16 cellular contexts compared by ENCODE assay signal in genomic region chr14:39025810-39026627, GRCh38.
DNase-seq lines count a peak whose midpoint lies in the region; ATAC-seq and TF ChIP-seq lines count a peak whose summit lies in the region.
"Had no signal": no experiment of that assay in that cellular context is flagged by ENCODE, and none has a peak within 500 bp of the region (broad histone marks: within the 10 kb centered on the region; RNA-seq: fewer than 3 reads in every experiment).

No MANE protein-coding gene starts in this region.

- no TSS peak for BruUV-seq in A673 (replicated peaks; lab: Mats Ljungman, UMichigan)

- H3K4me3 ChIP-seq in A673 (ENCODE audit: low read depth, low read length, poor library complexity, severe bottlenecking): no peak overlapping the region
- no peak overlapping the region for H3K4me3 ChIP-seq in RWPE2 (ENCODE audit: severe bottlenecking)
- H3K4me3 ChIP-seq: gastroesophageal sphincter, Peyer's patch, skin epidermis, testis had no signal

- POLR2A ChIA-PET in A673 (lab: Charles Lee; ENCODE audit: low non-redundant PET): interaction anchor here (0.6 kb wide), 1 partner anchor 117 kb away, joined by 4 read pairs; no protein-coding TSS in a partner anchor

- peaks cover 10 to 17% of the 10 kb centered on the region in 2 donors for H3K4me1 Mint-ChIP-seq in immature natural killer cell

- ATAC-seq in RWPE2 (ENCODE audit: low read depth) (peak; percentile 50), HG03439 (IDR thresholded peaks at IDR 0.05; ENCODE audit: unreplicated experiment) (no peak)
- ATAC-seq: gastroesophageal sphincter had no signal

- CTCF ChIA-PET in A673 (lab: Charles Lee): no interaction called here

- H3K27ac ChIP-seq in A673 (ENCODE audit: low read depth, low read length, poor library complexity, severe bottlenecking): no peak overlapping the region
- no peak overlapping the region for H3K27ac ChIP-seq in RWPE2 (ENCODE audit: poor library complexity, severe bottlenecking)
- H3K27ac ChIP-seq: gastroesophageal sphincter, skin epidermis, testis had no signal

- peaks cover 14% of the 10 kb centered on the region for H3K4me1 ChIP-seq in A673 (ENCODE audit: insufficient read depth, low read length, poor library complexity, severe bottlenecking)
- H3K4me1 ChIP-seq in RWPE2 (ENCODE audit: insufficient read depth, poor library complexity, severe bottlenecking): no peaks in the 10 kb centered on the region
- H3K4me1 ChIP-seq: gastroesophageal sphincter, testis had no signal

- peaks cover 8 to 28% (median 18%) of the 10 kb centered on the region in 3 donors for H3K36me3 Mint-ChIP-seq in immature natural killer cell

- H3K27me3 Mint-ChIP-seq in immature natural killer cell (ENCODE audit: low read depth in 3 of 3): no peaks in the 10 kb centered on the region
- H3K27me3 Mint-ChIP-seq: activated CD4-positive, alpha-beta memory T cell treated with anti-CD3 and anti-CD28 coated beads, Interleukin-2, amount 10 ng/mL, durations not matched to agents 7 days and 5 days; CD4-positive, alpha-beta T cell had no signal

- intact Hi-C loops in A673 (cut with micrococcal nuclease; ENCODE audit: unreplicated experiment): no loop called here

- no peak overlapping the region for H3K4me3 Mint-ChIP-seq in immature natural killer cell
- H3K4me3 Mint-ChIP-seq: activated CD4-positive, alpha-beta memory T cell treated with anti-CD3 and anti-CD28 coated beads, Interleukin-2, amount 10 ng/mL, durations not matched to agents 7 days and 5 days; CD4-positive, alpha-beta T cell; neural crest cell had no signal

- H3K27me3 ChIP-seq in A673 (replicated peaks; ENCODE audit: insufficient read depth, low read depth, low read length, poor library complexity) (no peaks in the 10 kb centered on the region), RWPE2 (ENCODE audit: insufficient read depth, poor library complexity, severe bottlenecking) (no peaks in the 10 kb centered on the region)
- H3K27me3 ChIP-seq: gastroesophageal sphincter, Peyer's patch, testis had no signal

- no peaks in the 10 kb centered on the region for H3K9me3 Mint-ChIP-seq in immature natural killer cell
- H3K9me3 Mint-ChIP-seq: activated CD4-positive, alpha-beta memory T cell treated with anti-CD3 and anti-CD28 coated beads, Interleukin-2, amount 10 ng/mL, durations not matched to agents 7 days and 5 days; activated naive CD4-positive, alpha-beta T cell treated with anti-CD3 and anti-CD28 coated beads, Interleukin-2, amount 50 U/mL, for 72 hours; CD4-positive, alpha-beta T cell; neural crest cell had no signal

- no peaks in the 10 kb centered on the region for H3K36me3 ChIP-seq in A673 (ENCODE audit: insufficient read depth, low read length, poor library complexity, severe bottlenecking)
- peaks cover 22% of the 10 kb centered on the region for H3K36me3 ChIP-seq in RWPE2 (ENCODE audit: low read depth)

- H3K9me3 ChIP-seq in A673 (ENCODE audit: low read depth, low read length, poor library complexity, severe bottlenecking) (no peaks in the 10 kb centered on the region), RWPE2 (ENCODE audit: severe bottlenecking) (no peaks in the 10 kb centered on the region)
- H3K9me3 ChIP-seq: gastroesophageal sphincter, Peyer's patch, testis had no signal

- DNase-seq in A673 (ENCODE audit: low spot score) (peak; percentile 27), DMS 273 (lab: John Stamatoyannopoulos, UW; ENCODE audit: unreplicated experiment) (peak; percentile 86), RWPE2 (ENCODE audit: low spot score) (no peak), immature natural killer cell (no peak), AG20443 (ENCODE audit: low spot score) (no peak)
- no peak for DNase-seq in activated effector memory CD4-positive, alpha-beta T cell treated with anti-CD3 and anti-CD28 coated beads, Interleukin-2, amount 50 U/mL, for 16 hours
- no peak for DNase-seq in stimulated activated CD4-positive, alpha-beta T cell treated with anti-CD3 and anti-CD28 coated beads, Interleukin-4, amount 100 ng/mL, for 1 hour
- DNase-seq: activated CD4-positive, alpha-beta memory T cell treated with anti-CD3 and anti-CD28 coated beads, Interleukin-2, amount 10 ng/mL, durations not matched to agents 7 days and 5 days; CD4-positive, alpha-beta T cell; Peyer's patch; testis had no signal

- peak overlapping the region in 5 of 6 donors; percentile 16 to 71 (median 40) for H3K27ac Mint-ChIP-seq in immature natural killer cell
- H3K27ac Mint-ChIP-seq: activated CD4-positive, alpha-beta memory T cell treated with anti-CD3 and anti-CD28 coated beads, Interleukin-2, amount 10 ng/mL, durations not matched to agents 7 days and 5 days; CD4-positive, alpha-beta T cell had no signal

- TF ChIP-seq CTCF in A673 (conservative IDR thresholded peaks at IDR 0.05; ENCODE audit: low read depth, low read length) (no peak), RWPE2 (IDR thresholded peaks at IDR 0.05; ENCODE audit: poor library complexity, severe bottlenecking) (no peak)

Comparison
In these comparisons a context has a peak if more than half of its experiments do, and no peak if none do; other contexts are left out.
1. DNase-seq: peak in A673 (single experiment) and DMS 273 (single experiment); none in RWPE2 (single experiment), immature natural killer cell (0 of 3), activated effector memory CD4-positive, alpha-beta T cell treated with anti-CD3 and anti-CD28 coated beads, Interleukin-2, amount 50 U/mL, for 16 hours (single experiment), stimulated activated CD4-positive, alpha-beta T cell treated with anti-CD3 and anti-CD28 coated beads, Interleukin-4, amount 100 ng/mL, for 1 hour (single experiment) and AG20443 (single experiment).